12 cellular contexts compared by ENCODE assay signal in the genomic region with DNA sequence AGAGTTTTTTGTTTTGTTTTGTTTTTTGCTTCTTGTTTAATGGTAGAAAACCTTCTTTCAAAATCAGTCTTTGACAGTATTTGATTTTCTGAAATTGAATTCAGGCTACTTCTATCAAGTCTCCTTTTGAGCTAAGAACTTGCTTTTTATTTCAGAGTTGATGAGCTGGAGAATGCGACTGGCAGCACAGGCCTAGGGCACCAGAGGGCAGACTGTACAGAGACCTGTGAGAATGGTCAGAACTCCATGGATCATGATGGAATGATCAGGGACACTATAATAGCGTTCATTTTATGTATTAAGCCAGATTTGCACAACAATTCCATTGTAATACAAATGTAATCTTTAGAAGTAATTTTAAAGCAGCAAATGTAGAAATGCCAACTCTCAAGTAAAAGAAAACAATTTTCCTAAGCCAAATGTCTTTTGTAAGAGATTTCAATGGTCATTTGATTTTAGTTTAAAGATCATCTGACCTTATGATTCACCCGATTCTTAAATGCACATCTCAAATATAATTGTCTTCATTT.
DNase-seq lines count a peak whose midpoint lies in the region; FAIRE-seq and TF ChIP-seq lines count a peak whose summit lies in the region.
"Had no signal": no experiment of that assay in that cellular context is flagged by ENCODE, and none has a peak within 500 bp of the region (broad histone marks: within the 10 kb centered on the region; RNA-seq: fewer than 3 reads in every experiment).

No MANE protein-coding gene starts in this region.

- no peak overlapping the region for H3K4me3 ChIP-seq in thyroid gland (replicated peaks in 1 of 3)
- H3K4me3 ChIP-seq in ovary: no peak overlapping the region
- H3K4me3 ChIP-seq: tibial artery had no signal

- WGBS in thyroid gland, 2 donors: 63 to 77% methylated on average over 3 of the region's 3 CpGs
- whole genome bisulfite sequencing in ovary, 3 donors: 82 to 84% (median 83%) methylated on average over 3 of the region's 3 CpGs

- TF ChIP-seq CTCF in thyroid gland (IDR thresholded peaks at IDR 0.05): peak in 2 of 6 experiments; percentile 14 to 30
- no peak for TF ChIP-seq CTCF in RWPE1 (conservative IDR thresholded peaks at IDR 0.05; ENCODE audit: low read depth)
- no peak for TF ChIP-seq CTCF in ovary (IDR thresholded peaks at IDR 0.05)

- no peaks in the 10 kb centered on the region for H3K27me3 ChIP-seq in thyroid gland
- H3K27me3 ChIP-seq in ovary: no peaks in the 10 kb centered on the region
- H3K27me3 ChIP-seq: tibial artery had no signal

- intact Hi-C loops in thyroid gland (cut with DNase I): no loop called here
- intact Hi-C loops in ovary (cut with DNase I): no loop called here

- TF ChIP-seq POLR2A in thyroid gland (IDR thresholded peaks at IDR 0.05): no peak
- TF ChIP-seq POLR2A in ovary (IDR thresholded peaks at IDR 0.05): no peak
- TF ChIP-seq POLR2A in GM12892 (IDR thresholded peaks at IDR 0.05; ENCODE audit: low read depth, low read length): no peak

- peak; percentile 21 for DNase-seq in NCI-H748 (lab: John Stamatoyannopoulos, UW; ENCODE audit: unreplicated experiment)
- DNase-seq in NCI-H748 treated with DMSO at 0.1 percent for 48 hours (lab: John Stamatoyannopoulos, UW): no peak
- peak; percentile 4 to 58 for DNase-seq in SW 1271 (lab: John Stamatoyannopoulos, UW)
- DNase-seq in globus pallidus (ENCODE audit: low spot score): peak; percentile 23
- DNase-seq in thyroid gland: peak; percentile 10 to 18
- no peak for DNase-seq in RWPE1 (ENCODE audit: low spot score)
- DNase-seq in ovary: no peak
- no peak for DNase-seq in GM12892 (ENCODE audit: insufficient read length)
- DNase-seq: activated T-cell treated with anti-CD3 and anti-CD28 coated beads, Interleukin-2, amount 50 U/mL, for 24 hours; NCI-H774; stimulated activated CD4-positive, alpha-beta T cell treated with anti-CD3 and anti-CD28 coated beads, Interleukin-4, amount 100 ng/mL, for 24 hours; tibial artery had no signal

- H3K9me3 ChIP-seq in thyroid gland: no peaks in the 10 kb centered on the region
- H3K9me3 ChIP-seq in ovary: no peaks in the 10 kb centered on the region
- H3K9me3 ChIP-seq: tibial artery had no signal

- FAIRE-seq in GM12892 (lab: Jason Lieb, UNC): no peak

- POLR2A ChIA-PET in RWPE1 (lab: Yijun Ruan, JAX; ENCODE audit: low non-redundant PET): no interaction called here

- CTCF ChIA-PET in RWPE1 (lab: Yijun Ruan, JAX): interaction anchor here (0.7 to 1.1 kb wide), 3 partner anchors 11 to 409 kb away, joined by 3 to 5 read pairs (median 3); no protein-coding TSS in a partner anchor

- H3K27ac ChIP-seq in thyroid gland (no peak overlapping the region), RWPE1 (no peak overlapping the region), ovary (no peak overlapping the region)
- H3K27ac ChIP-seq: tibial artery had no signal

- no peaks in the 10 kb centered on the region for H3K4me1 ChIP-seq in thyroid gland
- H3K4me1 ChIP-seq in ovary (ENCODE audit: insufficient read depth): no peaks in the 10 kb centered on the region
- H3K4me1 ChIP-seq: tibial artery had no signal

- H3K36me3 ChIP-seq in thyroid gland: no peaks in the 10 kb centered on the region
- no peaks in the 10 kb centered on the region for H3K36me3 ChIP-seq in ovary
- H3K36me3 ChIP-seq: tibial artery had no signal

- TF ChIP-seq EP300 in ovary (IDR thresholded peaks at IDR 0.05): no peak

Comparison
In these comparisons a context has a peak if more than half of its experiments do, and no peak if none do; other contexts are left out.
1. DNase-seq: peak in NCI-H748 (single experiment), SW 1271 (2 of 2), globus pallidus (single experiment) and thyroid gland (2 of 2); none in NCI-H748 treated with DMSO at 0.1 percent for 48 hours (single experiment), RWPE1 (single experiment), ovary (0 of 5) and GM12892 (single experiment).